In the genomic region with DNA sequence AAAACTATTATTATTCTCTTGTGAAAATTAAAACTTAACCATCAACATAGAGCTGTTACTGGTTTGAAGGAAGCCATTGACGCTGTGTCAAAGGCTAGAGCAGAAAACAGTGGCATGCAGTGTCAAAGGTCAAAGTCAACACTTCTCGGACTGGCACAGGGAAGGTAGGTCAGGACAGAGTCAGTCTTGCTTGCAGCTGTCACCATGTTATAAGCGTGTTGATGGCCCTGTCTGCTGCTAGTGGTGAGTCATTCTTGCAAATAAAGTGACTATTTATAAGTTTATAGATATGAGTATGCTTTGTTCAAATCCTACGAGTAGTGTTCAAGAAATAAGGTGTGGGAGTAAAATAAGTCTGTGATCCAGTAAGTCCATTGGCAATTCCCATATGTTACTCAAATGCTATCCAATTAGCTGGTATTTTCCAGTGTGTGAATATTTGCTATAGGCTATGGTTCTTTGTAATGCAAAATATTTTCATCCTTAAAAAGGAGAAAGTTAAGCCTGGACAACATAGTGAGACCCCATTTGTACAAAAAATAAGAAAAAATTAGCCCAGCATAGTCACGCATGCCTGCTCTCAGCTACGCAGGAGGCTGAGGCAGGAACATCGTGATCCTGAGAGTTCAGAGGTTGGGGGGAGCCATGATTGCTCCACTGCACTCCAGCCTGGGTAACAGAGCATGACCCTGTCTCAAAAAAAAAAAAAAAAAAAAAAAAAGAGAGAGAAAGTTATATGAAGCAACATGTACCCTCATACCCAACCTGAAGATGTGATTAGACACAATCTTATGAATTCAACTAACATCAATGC, we compare ENCODE assay signal across 1 cellular context.
TF ChIP-seq lines count a peak whose summit lies in the region.

No MANE protein-coding gene starts in this region.

TF ChIP-seq in HepG2, 621 proteins besides CTCF, POLR2A, EP300 and RAD21 (continued from another document and continues in another):
- TF ChIP-seq, protein P1, sequence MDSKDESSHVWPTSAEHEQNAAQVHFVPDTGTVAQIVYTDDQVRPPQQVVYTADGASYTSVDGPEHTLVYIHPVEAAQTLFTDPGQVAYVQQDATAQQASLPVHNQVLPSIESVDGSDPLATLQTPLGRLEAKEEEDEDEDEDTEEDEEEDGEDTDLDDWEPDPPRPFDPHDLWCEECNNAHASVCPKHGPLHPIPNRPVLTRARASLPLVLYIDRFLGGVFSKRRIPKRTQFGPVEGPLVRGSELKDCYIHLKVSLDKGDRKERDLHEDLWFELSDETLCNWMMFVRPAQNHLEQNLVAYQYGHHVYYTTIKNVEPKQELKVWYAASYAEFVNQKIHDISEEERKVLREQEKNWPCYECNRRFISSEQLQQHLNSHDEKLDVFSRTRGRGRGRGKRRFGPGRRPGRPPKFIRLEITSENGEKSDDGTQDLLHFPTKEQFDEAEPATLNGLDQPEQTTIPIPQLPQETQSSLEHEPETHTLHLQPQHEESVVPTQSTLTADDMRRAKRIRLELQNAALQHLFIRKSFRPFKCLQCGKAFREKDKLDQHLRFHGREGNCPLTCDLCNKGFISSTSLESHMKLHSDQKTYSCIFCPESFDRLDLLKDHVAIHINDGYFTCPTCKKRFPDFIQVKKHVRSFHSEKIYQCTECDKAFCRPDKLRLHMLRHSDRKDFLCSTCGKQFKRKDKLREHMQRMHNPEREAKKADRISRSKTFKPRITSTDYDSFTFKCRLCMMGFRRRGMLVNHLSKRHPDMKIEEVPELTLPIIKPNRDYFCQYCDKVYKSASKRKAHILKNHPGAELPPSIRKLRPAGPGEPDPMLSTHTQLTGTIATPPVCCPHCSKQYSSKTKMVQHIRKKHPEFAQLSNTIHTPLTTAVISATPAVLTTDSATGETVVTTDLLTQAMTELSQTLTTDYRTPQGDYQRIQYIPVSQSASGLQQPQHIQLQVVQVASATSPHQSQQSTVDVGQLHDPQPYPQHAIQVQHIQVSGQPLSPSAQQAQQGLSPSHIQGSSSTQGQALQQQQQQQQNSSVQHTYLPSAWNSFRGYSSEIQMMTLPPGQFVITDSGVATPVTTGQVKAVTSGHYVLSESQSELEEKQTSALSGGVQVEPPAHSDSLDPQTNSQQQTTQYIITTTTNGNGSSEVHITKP (CRISPR knock-in tag; IDR thresholded peaks at IDR 0.05; ENCODE audit: low read depth): no peak
- TF ChIP-seq MED1 (CRISPR knock-in tag; IDR thresholded peaks at IDR 0.05) (peak; percentile 67), BRCA1 (CRISPR knock-in tag; IDR thresholded peaks at IDR 0.05) (no peak), AKAP8 (CRISPR knock-in tag; IDR thresholded peaks at IDR 0.05) (no peak), PHB2 (IDR thresholded peaks at IDR 0.05; ENCODE audit: partially characterized antibody) (no peak), NR3C1 (CRISPR knock-in tag; IDR thresholded peaks at IDR 0.05) (no peak), ZNF329 (CRISPR knock-in tag; IDR thresholded peaks at IDR 0.05; ENCODE audit: low read depth) (no peak), JARID2 (CRISPR knock-in tag; IDR thresholded peaks at IDR 0.05; ENCODE audit: insufficient replicate concordance) (no peak), DPF2 (CRISPR knock-in tag; IDR thresholded peaks at IDR 0.05; ENCODE audit: borderline replicate concordance, low read depth) (no peak), NFIB (CRISPR knock-in tag; IDR thresholded peaks at IDR 0.05; ENCODE audit: borderline replicate concordance) (no peak), TBP (CRISPR knock-in tag; IDR thresholded peaks at IDR 0.05) (no peak), RAD51 (IDR thresholded peaks at IDR 0.05; ENCODE audit: borderline replicate concordance) (no peak), KMT2A (CRISPR knock-in tag; IDR thresholded peaks at IDR 0.05) (no peak), STAT5B (CRISPR knock-in tag; IDR thresholded peaks at IDR 0.05) (no peak), ZNF530 (CRISPR knock-in tag; IDR thresholded peaks at IDR 0.05; ENCODE audit: low read depth) (no peak), FOXK1 (CRISPR knock-in tag; IDR thresholded peaks at IDR 0.05; ENCODE audit: borderline replicate concordance, low read depth) (no peak), ZNF629 (CRISPR knock-in tag; conservative IDR thresholded peaks at IDR 0.05) (0 out of 2 replicates have a peak, but pooled peaks have one; percentile 11), ISX (CRISPR knock-in tag; conservative IDR thresholded peaks at IDR 0.05) (no peak), ZNF615 (CRISPR knock-in tag; IDR thresholded peaks at IDR 0.05; ENCODE audit: borderline replicate concordance) (no peak), ZNF44 (CRISPR knock-in tag; IDR thresholded peaks at IDR 0.05) (no peak), ZNF709 (CRISPR knock-in tag; IDR thresholded peaks at IDR 0.05) (no peak), ZNF746 (CRISPR knock-in tag; IDR thresholded peaks at IDR 0.05) (no peak)
- TF ChIP-seq, protein P2, sequence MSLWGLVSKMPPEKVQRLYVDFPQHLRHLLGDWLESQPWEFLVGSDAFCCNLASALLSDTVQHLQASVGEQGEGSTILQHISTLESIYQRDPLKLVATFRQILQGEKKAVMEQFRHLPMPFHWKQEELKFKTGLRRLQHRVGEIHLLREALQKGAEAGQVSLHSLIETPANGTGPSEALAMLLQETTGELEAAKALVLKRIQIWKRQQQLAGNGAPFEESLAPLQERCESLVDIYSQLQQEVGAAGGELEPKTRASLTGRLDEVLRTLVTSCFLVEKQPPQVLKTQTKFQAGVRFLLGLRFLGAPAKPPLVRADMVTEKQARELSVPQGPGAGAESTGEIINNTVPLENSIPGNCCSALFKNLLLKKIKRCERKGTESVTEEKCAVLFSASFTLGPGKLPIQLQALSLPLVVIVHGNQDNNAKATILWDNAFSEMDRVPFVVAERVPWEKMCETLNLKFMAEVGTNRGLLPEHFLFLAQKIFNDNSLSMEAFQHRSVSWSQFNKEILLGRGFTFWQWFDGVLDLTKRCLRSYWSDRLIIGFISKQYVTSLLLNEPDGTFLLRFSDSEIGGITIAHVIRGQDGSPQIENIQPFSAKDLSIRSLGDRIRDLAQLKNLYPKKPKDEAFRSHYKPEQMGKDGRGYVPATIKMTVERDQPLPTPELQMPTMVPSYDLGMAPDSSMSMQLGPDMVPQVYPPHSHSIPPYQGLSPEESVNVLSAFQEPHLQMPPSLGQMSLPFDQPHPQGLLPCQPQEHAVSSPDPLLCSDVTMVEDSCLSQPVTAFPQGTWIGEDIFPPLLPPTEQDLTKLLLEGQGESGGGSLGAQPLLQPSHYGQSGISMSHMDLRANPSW (CRISPR knock-in tag; IDR thresholded peaks at IDR 0.05; ENCODE audit: borderline replicate concordance): no peak
- TF ChIP-seq, protein P3, sequence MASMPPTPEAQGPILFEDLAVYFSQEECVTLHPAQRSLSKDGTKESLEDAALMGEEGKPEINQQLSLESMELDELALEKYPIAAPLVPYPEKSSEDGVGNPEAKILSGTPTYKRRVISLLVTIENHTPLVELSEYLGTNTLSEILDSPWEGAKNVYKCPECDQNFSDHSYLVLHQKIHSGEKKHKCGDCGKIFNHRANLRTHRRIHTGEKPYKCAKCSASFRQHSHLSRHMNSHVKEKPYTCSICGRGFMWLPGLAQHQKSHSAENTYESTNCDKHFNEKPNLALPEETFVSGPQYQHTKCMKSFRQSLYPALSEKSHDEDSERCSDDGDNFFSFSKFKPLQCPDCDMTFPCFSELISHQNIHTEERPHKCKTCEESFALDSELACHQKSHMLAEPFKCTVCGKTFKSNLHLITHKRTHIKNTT (CRISPR knock-in tag; IDR thresholded peaks at IDR 0.05): no peak
- TF ChIP-seq, protein P4, sequence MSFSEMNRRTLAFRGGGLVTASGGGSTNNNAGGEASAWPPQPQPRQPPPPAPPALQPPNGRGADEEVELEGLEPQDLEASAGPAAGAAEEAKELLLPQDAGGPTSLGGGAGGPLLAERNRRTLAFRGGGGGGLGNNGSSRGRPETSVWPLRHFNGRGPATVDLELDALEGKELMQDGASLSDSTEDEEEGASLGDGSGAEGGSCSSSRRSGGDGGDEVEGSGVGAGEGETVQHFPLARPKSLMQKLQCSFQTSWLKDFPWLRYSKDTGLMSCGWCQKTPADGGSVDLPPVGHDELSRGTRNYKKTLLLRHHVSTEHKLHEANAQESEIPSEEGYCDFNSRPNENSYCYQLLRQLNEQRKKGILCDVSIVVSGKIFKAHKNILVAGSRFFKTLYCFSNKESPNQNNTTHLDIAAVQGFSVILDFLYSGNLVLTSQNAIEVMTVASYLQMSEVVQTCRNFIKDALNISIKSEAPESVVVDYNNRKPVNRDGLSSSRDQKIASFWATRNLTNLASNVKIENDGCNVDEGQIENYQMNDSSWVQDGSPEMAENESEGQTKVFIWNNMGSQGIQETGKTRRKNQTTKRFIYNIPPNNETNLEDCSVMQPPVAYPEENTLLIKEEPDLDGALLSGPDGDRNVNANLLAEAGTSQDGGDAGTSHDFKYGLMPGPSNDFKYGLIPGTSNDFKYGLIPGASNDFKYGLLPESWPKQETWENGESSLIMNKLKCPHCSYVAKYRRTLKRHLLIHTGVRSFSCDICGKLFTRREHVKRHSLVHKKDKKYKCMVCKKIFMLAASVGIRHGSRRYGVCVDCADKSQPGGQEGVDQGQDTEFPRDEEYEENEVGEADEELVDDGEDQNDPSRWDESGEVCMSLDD (CRISPR knock-in tag; IDR thresholded peaks at IDR 0.05; ENCODE audit: borderline replicate concordance): no peak
- TF ChIP-seq, protein P5, sequence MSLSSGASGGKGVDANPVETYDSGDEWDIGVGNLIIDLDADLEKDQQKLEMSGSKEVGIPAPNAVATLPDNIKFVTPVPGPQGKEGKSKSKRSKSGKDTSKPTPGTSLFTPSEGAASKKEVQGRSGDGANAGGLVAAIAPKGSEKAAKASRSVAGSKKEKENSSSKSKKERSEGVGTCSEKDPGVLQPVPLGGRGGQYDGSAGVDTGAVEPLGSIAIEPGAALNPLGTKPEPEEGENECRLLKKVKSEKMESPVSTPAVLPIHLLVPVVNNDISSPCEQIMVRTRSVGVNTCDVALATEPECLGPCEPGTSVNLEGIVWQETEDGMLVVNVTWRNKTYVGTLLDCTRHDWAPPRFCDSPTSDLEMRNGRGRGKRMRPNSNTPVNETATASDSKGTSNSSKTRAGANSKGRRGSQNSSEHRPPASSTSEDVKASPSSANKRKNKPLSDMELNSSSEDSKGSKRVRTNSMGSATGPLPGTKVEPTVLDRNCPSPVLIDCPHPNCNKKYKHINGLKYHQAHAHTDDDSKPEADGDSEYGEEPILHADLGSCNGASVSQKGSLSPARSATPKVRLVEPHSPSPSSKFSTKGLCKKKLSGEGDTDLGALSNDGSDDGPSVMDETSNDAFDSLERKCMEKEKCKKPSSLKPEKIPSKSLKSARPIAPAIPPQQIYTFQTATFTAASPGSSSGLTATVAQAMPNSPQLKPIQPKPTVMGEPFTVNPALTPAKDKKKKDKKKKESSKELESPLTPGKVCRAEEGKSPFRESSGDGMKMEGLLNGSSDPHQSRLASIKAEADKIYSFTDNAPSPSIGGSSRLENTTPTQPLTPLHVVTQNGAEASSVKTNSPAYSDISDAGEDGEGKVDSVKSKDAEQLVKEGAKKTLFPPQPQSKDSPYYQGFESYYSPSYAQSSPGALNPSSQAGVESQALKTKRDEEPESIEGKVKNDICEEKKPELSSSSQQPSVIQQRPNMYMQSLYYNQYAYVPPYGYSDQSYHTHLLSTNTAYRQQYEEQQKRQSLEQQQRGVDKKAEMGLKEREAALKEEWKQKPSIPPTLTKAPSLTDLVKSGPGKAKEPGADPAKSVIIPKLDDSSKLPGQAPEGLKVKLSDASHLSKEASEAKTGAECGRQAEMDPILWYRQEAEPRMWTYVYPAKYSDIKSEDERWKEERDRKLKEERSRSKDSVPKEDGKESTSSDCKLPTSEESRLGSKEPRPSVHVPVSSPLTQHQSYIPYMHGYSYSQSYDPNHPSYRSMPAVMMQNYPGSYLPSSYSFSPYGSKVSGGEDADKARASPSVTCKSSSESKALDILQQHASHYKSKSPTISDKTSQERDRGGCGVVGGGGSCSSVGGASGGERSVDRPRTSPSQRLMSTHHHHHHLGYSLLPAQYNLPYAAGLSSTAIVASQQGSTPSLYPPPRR (CRISPR knock-in tag; IDR thresholded peaks at IDR 0.05; ENCODE audit: borderline replicate concordance): no peak
- TF ChIP-seq, protein P6, sequence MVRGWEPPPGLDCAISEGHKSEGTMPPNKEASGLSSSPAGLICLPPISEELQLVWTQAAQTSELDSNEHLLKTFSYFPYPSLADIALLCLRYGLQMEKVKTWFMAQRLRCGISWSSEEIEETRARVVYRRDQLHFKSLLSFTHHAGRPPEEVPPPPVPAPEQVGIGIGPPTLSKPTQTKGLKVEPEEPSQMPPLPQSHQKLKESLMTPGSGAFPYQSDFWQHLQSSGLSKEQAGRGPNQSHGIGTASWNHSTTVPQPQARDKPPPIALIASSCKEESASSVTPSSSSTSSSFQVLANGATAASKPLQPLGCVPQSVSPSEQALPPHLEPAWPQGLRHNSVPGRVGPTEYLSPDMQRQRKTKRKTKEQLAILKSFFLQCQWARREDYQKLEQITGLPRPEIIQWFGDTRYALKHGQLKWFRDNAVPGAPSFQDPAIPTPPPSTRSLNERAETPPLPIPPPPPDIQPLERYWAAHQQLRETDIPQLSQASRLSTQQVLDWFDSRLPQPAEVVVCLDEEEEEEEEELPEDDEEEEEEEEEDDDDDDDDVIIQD (CRISPR knock-in tag; IDR thresholded peaks at IDR 0.05; ENCODE audit: low read depth): no peak
- TF ChIP-seq, protein P7, sequence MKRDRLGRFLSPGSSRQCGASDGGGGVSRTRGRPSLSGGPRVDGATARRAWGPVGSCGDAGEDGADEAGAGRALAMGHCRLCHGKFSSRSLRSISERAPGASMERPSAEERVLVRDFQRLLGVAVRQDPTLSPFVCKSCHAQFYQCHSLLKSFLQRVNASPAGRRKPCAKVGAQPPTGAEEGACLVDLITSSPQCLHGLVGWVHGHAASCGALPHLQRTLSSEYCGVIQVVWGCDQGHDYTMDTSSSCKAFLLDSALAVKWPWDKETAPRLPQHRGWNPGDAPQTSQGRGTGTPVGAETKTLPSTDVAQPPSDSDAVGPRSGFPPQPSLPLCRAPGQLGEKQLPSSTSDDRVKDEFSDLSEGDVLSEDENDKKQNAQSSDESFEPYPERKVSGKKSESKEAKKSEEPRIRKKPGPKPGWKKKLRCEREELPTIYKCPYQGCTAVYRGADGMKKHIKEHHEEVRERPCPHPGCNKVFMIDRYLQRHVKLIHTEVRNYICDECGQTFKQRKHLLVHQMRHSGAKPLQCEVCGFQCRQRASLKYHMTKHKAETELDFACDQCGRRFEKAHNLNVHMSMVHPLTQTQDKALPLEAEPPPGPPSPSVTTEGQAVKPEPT (CRISPR knock-in tag; IDR thresholded peaks at IDR 0.05; ENCODE audit: low read depth): no peak
- TF ChIP-seq, protein P8, sequence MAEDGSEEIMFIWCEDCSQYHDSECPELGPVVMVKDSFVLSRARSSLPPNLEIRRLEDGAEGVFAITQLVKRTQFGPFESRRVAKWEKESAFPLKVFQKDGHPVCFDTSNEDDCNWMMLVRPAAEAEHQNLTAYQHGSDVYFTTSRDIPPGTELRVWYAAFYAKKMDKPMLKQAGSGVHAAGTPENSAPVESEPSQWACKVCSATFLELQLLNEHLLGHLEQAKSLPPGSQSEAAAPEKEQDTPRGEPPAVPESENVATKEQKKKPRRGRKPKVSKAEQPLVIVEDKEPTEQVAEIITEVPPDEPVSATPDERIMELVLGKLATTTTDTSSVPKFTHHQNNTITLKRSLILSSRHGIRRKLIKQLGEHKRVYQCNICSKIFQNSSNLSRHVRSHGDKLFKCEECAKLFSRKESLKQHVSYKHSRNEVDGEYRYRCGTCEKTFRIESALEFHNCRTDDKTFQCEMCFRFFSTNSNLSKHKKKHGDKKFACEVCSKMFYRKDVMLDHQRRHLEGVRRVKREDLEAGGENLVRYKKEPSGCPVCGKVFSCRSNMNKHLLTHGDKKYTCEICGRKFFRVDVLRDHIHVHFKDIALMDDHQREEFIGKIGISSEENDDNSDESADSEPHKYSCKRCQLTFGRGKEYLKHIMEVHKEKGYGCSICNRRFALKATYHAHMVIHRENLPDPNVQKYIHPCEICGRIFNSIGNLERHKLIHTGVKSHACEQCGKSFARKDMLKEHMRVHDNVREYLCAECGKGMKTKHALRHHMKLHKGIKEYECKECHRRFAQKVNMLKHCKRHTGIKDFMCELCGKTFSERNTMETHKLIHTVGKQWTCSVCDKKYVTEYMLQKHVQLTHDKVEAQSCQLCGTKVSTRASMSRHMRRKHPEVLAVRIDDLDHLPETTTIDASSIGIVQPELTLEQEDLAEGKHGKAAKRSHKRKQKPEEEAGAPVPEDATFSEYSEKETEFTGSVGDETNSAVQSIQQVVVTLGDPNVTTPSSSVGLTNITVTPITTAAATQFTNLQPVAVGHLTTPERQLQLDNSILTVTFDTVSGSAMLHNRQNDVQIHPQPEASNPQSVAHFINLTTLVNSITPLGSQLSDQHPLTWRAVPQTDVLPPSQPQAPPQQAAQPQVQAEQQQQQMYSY (CRISPR knock-in tag; IDR thresholded peaks at IDR 0.05): no peak
